ENCODE assay signal across 8 cellular contexts in the genomic region with DNA sequence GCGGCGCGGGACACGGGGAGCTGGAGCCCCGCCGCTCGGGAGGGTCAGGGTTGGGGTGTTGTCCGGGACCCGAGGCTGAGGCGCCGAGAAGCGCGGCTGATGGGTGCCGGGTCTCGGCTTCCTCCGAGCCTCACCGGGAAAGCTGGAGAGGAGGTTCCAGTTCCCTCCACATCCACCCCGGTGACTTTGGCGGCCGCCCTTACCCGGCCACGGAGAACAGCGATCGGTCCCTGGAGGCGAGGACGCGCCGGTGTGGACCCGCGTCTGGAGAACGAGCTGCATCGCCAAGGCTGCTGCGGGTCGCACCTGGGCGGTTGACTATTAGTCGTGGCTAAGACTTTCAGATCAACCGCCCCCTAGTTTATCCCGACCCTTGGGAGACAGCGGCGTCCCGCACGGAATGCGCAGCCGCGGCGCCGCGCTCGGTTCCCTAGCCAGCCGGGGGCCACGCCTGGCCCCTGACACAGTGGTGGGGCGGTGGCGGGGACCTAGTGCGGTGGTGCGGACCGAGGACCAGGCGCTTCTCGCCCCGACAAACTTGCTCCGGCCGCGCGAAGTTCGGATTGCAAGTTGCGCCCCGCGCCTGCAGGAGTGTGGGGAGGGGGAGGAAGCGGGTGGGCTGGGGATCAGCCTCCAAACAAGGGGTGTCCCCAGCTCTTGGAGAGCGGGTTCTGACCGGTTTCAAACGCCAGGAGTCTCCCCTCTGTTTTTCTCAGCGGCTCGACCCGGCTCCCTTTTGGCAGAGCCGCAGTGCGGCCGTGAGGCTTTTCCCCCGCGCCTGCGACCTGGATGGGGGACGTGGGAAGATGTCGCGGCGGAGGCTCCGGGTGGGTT. TPM values are rescaled to one million over a fixed set of nuclear protein-coding genes. Genes with fewer than 3 reads are reported as not detected.
DNase-seq lines count a peak whose midpoint lies in the region; ATAC-seq and TF ChIP-seq lines count a peak whose summit lies in the region.

No MANE protein-coding gene starts in this region.

- CTCF ChIA-PET in CD4-positive, alpha-beta T cell (lab: Charles Lee) = no interaction called here

- 1 to 2% methylated on average over 77 to 78 of the region's 85 CpGs for WGBS in GM23248 (ENCODE audit: low coverage in 1 of 2, low lambda C conversion rate in 2 of 2, missing lambda C conversion rate in 2 of 2), 2 experiments
- 0% methylated on average over 42 to 85 of the region's 85 CpGs for WGBS in endodermal cell (ENCODE audit: insufficient coverage in 1 of 2, insufficient read length in 1 of 2), 2 experiments
- WGBS in tibial nerve, 2 donors = 0 to 1% methylated on average over 19 to 72 of the region's 85 CpGs

- no peak for TF ChIP-seq POLR2A in tibial nerve (IDR thresholded peaks at IDR 0.05)

- POLR2A ChIA-PET in CD4-positive, alpha-beta T cell (lab: Charles Lee) = no interaction called here

- H3K36me3 ChIP-seq in GM23248 (ENCODE audit: low read depth) (no peaks in the 10 kb centered on the region), endodermal cell (ENCODE audit: control insufficient read depth, insufficient read depth, low read length) (no peaks in the 10 kb centered on the region), tibial nerve (no peaks in the 10 kb centered on the region)

- H3K27ac ChIP-seq in CD4-positive, alpha-beta T cell (ENCODE audit: low read depth, low read length) = no peak overlapping the region
- H3K27ac ChIP-seq in GM23248 = no peak overlapping the region
- H3K27ac ChIP-seq in endodermal cell (ENCODE audit: low read depth, low read length) = no peak overlapping the region
- H3K27ac ChIP-seq in tibial nerve = peak overlapping the region in 3 of 4 donors; percentile 76 to 81 (median 77)

- H3K36me3 Mint-ChIP-seq in CD4-positive, alpha-beta T cell (ENCODE audit: low read depth) = no peaks in the 10 kb centered on the region
- H3K36me3 Mint-ChIP-seq in T-helper 17 cell (ENCODE audit: low read depth) (peaks cover 7% of the 10 kb centered on the region), endodermal cell (ENCODE audit: low read depth) (no peaks in the 10 kb centered on the region), mesothelial cell of epicardium (no peaks in the 10 kb centered on the region)

- no peaks in the 10 kb centered on the region for H3K9me3 ChIP-seq in CD4-positive, alpha-beta T cell (ENCODE audit: control insufficient read depth, low read length)
- H3K9me3 ChIP-seq in GM23248 (ENCODE audit: low read depth) = no peaks in the 10 kb centered on the region
- no peaks in the 10 kb centered on the region for H3K9me3 ChIP-seq in T-helper 17 cell (ENCODE audit: control insufficient read depth, low read length, poor library complexity, severe bottlenecking)
- H3K9me3 ChIP-seq in endodermal cell (ENCODE audit: control insufficient read depth, low read length) = no peaks in the 10 kb centered on the region
- H3K9me3 ChIP-seq in tibial nerve = no peaks in the 10 kb centered on the region

- H3K79me2 ChIP-seq in GM23248 (ENCODE audit: insufficient read depth) = no peaks in the 10 kb centered on the region

- peak in 1 of 10 experiments; percentile 7 for DNase-seq in CD4-positive, alpha-beta T cell
- DNase-seq in GM23248 (peak; percentile 62), T-helper 17 cell (no peak), endodermal cell (peak; percentile 88), mesothelial cell of epicardium (ENCODE audit: low spot score in 2 of 2, unreplicated experiment in 2 of 2) (peak in 1 of 2 experiments; percentile 54), tibial nerve (ENCODE audit: low spot score in 2 of 2) (no peak)

- peaks cover 62% of the 10 kb centered on the region for H3K27me3 ChIP-seq in CD4-positive, alpha-beta T cell (ENCODE audit: control insufficient read depth, insufficient read depth, low read length)
- 0 out of 2 replicates have a peak, but pooled peaks cover 8% of the 10 kb centered on the region for H3K27me3 ChIP-seq in GM23248 (replicated peaks; ENCODE audit: insufficient read depth)
- peaks cover 33% of the 10 kb centered on the region for H3K27me3 ChIP-seq in endodermal cell (ENCODE audit: control insufficient read depth, insufficient read depth, low read length, poor library complexity, severe bottlenecking)
- peaks cover 0 to 7% of the 10 kb centered on the region in 2 donors for H3K27me3 ChIP-seq in tibial nerve

- peak overlapping the region; percentile 84 for H2AFZ ChIP-seq in GM23248

- ATAC-seq in CD4-positive, alpha-beta T cell (ENCODE audit: poor library complexity) = no peak
- ATAC-seq in T-helper 17 cell = peak; percentile 35
- no peak for ATAC-seq in HG03378 (IDR thresholded peaks at IDR 0.05; ENCODE audit: unreplicated experiment)
- no peak for ATAC-seq in GM19452 (IDR thresholded peaks at IDR 0.05; ENCODE audit: unreplicated experiment)

- in situ Hi-C loops in GM23248 (cut with MboI) = no loop called here

- no peaks in the 10 kb centered on the region for H4K20me1 ChIP-seq in GM23248 (ENCODE audit: insufficient read depth)

- TF ChIP-seq EP300 in tibial nerve (IDR thresholded peaks at IDR 0.05) = no peak

- peak overlapping the region; percentile 93 for H3K4me2 ChIP-seq in GM23248 (ENCODE audit: unreplicated experiment)

- no peaks in the 10 kb centered on the region for H3K9me2 ChIP-seq in GM23248 (ENCODE audit: insufficient read depth)

- no peaks in the 10 kb centered on the region for H3F3A ChIP-seq in GM23248 (ENCODE audit: insufficient read depth)

- no peak for TF ChIP-seq CTCF in CD4-positive, alpha-beta T cell (IDR thresholded peaks at IDR 0.05)
- TF ChIP-seq CTCF in endodermal cell (conservative IDR thresholded peaks at IDR 0.05) (no peak), mesothelial cell of epicardium (IDR thresholded peaks at IDR 0.05; ENCODE audit: unreplicated experiment) (no peak), tibial nerve (IDR thresholded peaks at IDR 0.05) (peak in 1 of 5 experiments; percentile 1)

- no peaks in the 10 kb centered on the region for H3K9me3 Mint-ChIP-seq in CD4-positive, alpha-beta T cell
- H3K9me3 Mint-ChIP-seq in endodermal cell = no peaks in the 10 kb centered on the region
- H3K9me3 Mint-ChIP-seq in mesothelial cell of epicardium = no peaks in the 10 kb centered on the region

- H3K4me3 ChIP-seq in GM23248 = peak overlapping the region; percentile 79
- peak overlapping the region; percentile 84 for H3K4me3 ChIP-seq in endodermal cell (ENCODE audit: low read length)
- peak overlapping the region; percentile 56 to 80 (median 66) for H3K4me3 ChIP-seq in tibial nerve

- H3K27ac Mint-ChIP-seq in CD4-positive, alpha-beta T cell = no peak overlapping the region
- no peak overlapping the region for H3K27ac Mint-ChIP-seq in T-helper 17 cell
- no peak overlapping the region for H3K27ac Mint-ChIP-seq in endodermal cell
- no peak overlapping the region for H3K27ac Mint-ChIP-seq in mesothelial cell of epicardium

- H3K4me3 Mint-ChIP-seq in CD4-positive, alpha-beta T cell = peak overlapping the region; percentile 63
- H3K4me3 Mint-ChIP-seq in T-helper 17 cell (peak overlapping the region; percentile 75), endodermal cell (peak overlapping the region; percentile 72), mesothelial cell of epicardium (peak overlapping the region; percentile 71)

- intact Hi-C loops in CD4-positive, alpha-beta T cell (cut with DNase I, micrococcal nuclease) = no loop called here

- H3K4me1 ChIP-seq in GM23248 (ENCODE audit: insufficient read depth) (no peaks in the 10 kb centered on the region), endodermal cell (ENCODE audit: control insufficient read depth, insufficient read depth, low read length) (peaks cover 3% of the 10 kb centered on the region), tibial nerve (peaks cover 0 to 23% (median 4%) of the 10 kb centered on the region in 4 donors)

- H3K4me1 Mint-ChIP-seq in CD4-positive, alpha-beta T cell (ENCODE audit: low read depth) = peaks cover 24% of the 10 kb centered on the region
- H3K4me1 Mint-ChIP-seq in T-helper 17 cell (peaks cover 14% of the 10 kb centered on the region), endodermal cell (peaks cover 14% of the 10 kb centered on the region), mesothelial cell of epicardium (peaks cover 15% of the 10 kb centered on the region)

- peak overlapping the region; percentile 46 for H3K9ac ChIP-seq in GM23248
- peak overlapping the region; percentile 45 for H3K9ac ChIP-seq in endodermal cell (ENCODE audit: extremely low read depth, low read length, poor library complexity, severe bottlenecking)

- H3K27me3 Mint-ChIP-seq in CD4-positive, alpha-beta T cell = peaks cover 64% of the 10 kb centered on the region
- peaks cover 60% of the 10 kb centered on the region for H3K27me3 Mint-ChIP-seq in T-helper 17 cell
- H3K27me3 Mint-ChIP-seq in endodermal cell (ENCODE audit: insufficient read depth) = peaks cover 32% of the 10 kb centered on the region
- H3K27me3 Mint-ChIP-seq in mesothelial cell of epicardium (ENCODE audit: low read depth) = peaks cover 58% of the 10 kb centered on the region

RNA-seq across cellular contexts. Expression of a gene that starts 0.5 kb away (rescaled TPM):
- under 1 TPM in 1 of 2 experiments, not detected in 1; 0.03 TPM for total RNA-seq in CD4-positive, alpha-beta T cell
- total RNA-seq in GM23248 (2014; rRNA removed; shearing (Covaris generic)) = 0.22 and 0.25 TPM in 2 replicates
- 0.43 and 0.51 TPM in 2 replicates for polyA plus RNA-seq in GM23248 (2016; fragmentation: Nextera tagmentation; extraction: Ambion mirVana)
- under 1 TPM; 0.10 TPM for total RNA-seq in T-helper 17 cell
- total RNA-seq in endodermal cell = 1 to 10 TPM; 2.5 to 7.9 TPM
- 3.2 TPM for polyA plus RNA-seq in endodermal cell (2013, experiment 1 of 2)
- polyA plus RNA-seq in endodermal cell (2013, experiment 2 of 2) = 2.2 TPM
- total RNA-seq in mesothelial cell of epicardium = 4.2 to 4.6 TPM (median 4.3 TPM) in 3 replicates
- total RNA-seq in tibial nerve = 1 to 10 TPM; 2.2 to 7.9 (median 6.1) TPM

Comparison
In these comparisons a context has a peak if more than half of its experiments do, and no peak if none do; other contexts are left out.
1. DNase-seq: peak in GM23248 (single experiment) and endodermal cell (single experiment); none in T-helper 17 cell (0 of 3) and tibial nerve (0 of 2).
2. H3K27ac ChIP-seq: peak in tibial nerve (3 of 4); none in CD4-positive, alpha-beta T cell (single experiment), GM23248 (single experiment) and endodermal cell (single experiment).
3. Peak in every context shown above with its lines, with median percentiles within 50 percentile points of each other: H3K4me3 Mint-ChIP-seq and H3K4me3 ChIP-seq.